ENCODE assay signal across 34 cellular contexts in genomic region chr14:95887351-95887750, GRCh38. TPM values are rescaled to one million over a fixed set of nuclear protein-coding genes. Genes with fewer than 3 reads are reported as not detected.
"Had no signal": no experiment of that assay in that cellular context is flagged by ENCODE, and none has a peak within 500 bp of the region (broad histone marks: within the 10 kb centered on the region; RNA-seq: fewer than 3 reads in every experiment).

No MANE protein-coding gene starts in this region.

- DNase-seq: activated effector memory CD4-positive, alpha-beta T cell treated with anti-CD3 and anti-CD28 coated beads, Interleukin-2, amount 50 U/mL, for 16 hours; activated effector memory CD4-positive, alpha-beta T cell treated with Interleukin-2 at 50 U/mL for 16 hours; activated gamma-delta T cell; activated gamma-delta T cell treated with Interleukin-2 at 50 U/mL for 16 hours; activated naive CD4-positive, alpha-beta T cell; activated naive CD4-positive, alpha-beta T cell treated with anti-CD3 and anti-CD28 coated beads for 36 hours; activated naive CD4-positive, alpha-beta T cell treated with anti-CD3 and anti-CD28 coated beads, Interleukin-2, amount 10 ng/mL, durations not matched to agents 7 days and 5 days; activated naive CD4-positive, alpha-beta T cell treated with anti-CD3 and anti-CD28 coated beads, Interleukin-2, amount 50 U/mL, for 16 hours; activated naive CD4-positive, alpha-beta T cell treated with Interleukin-2 at 50 U/mL for 16 hours; activated naive CD8-positive, alpha-beta T cell treated with anti-CD3 and anti-CD28 coated beads for 36 hours; activated naive CD8-positive, alpha-beta T cell treated with anti-CD3 and anti-CD28 coated beads, Interleukin-2, amount 10 ng/mL, durations not matched to agents 7 days and 5 days; activated naive CD8-positive, alpha-beta T cell treated with anti-CD3 and anti-CD28 coated beads, Interleukin-2, amount 50 U/mL, for 24 hours; activated T-cell treated with anti-CD3 and anti-CD28 coated beads, Interleukin-2, amount 50 U/mL, for 48 hours; activated T-cell treated with anti-CD3 and anti-CD28 coated beads, Interleukin-2, amount 50 U/mL, for 72 hours; adrenal gland; amniotic stem cell; aorta; body of pancreas; brain microvascular endothelial cell; central memory CD4-positive, alpha-beta T cell; cerebellar nuclear complex; colonic mucosa had no signal

- FAIRE-seq: astrocyte, colon had no signal

- H3K4me3 ChIP-seq: adrenal gland, ascending aorta, body of pancreas, breast epithelium, cardiac muscle cell, colonic mucosa had no signal

- H3K4me1 ChIP-seq: adrenal gland, breast epithelium, colonic mucosa had no signal

- H3K27me3 ChIP-seq: ascending aorta, body of pancreas, brain microvascular endothelial cell, colonic mucosa had no signal

- H3K9me3 ChIP-seq: adrenal gland, ascending aorta, body of pancreas, breast epithelium, colonic mucosa had no signal

- H3K27ac ChIP-seq: adrenal gland, body of pancreas, brain microvascular endothelial cell, breast epithelium, cardiac muscle cell, colonic mucosa had no signal

- H3K36me3 ChIP-seq: adrenal gland, ascending aorta, brain microvascular endothelial cell, breast epithelium, cardiac muscle cell, colonic mucosa had no signal

RNA-seq across cellular contexts. Expression of gene TUNAR, which starts 10.7 kb away (rescaled TPM):
- total RNA-seq: activated naive CD4-positive, alpha-beta T cell treated with anti-CD3 and anti-CD28 coated beads for 36 hours; activated naive CD4-positive, alpha-beta T cell treated with anti-CD3 and anti-CD28 coated beads, Interleukin-2, amount 50 U/mL, for 72 hours; activated naive CD8-positive, alpha-beta T cell treated with anti-CD3 and anti-CD28 coated beads for 36 hours; activated naive CD8-positive, alpha-beta T cell treated with anti-CD3 and anti-CD28 coated beads, Interleukin-2, amount 10 ng/mL, durations not matched to agents 7 days and 5 days; activated T-cell treated with anti-CD3 and anti-CD28 coated beads, Interleukin-2, amount 50 U/mL, for 72 hours; activated T-helper 1 cell treated with anti-CD3 and anti-CD28 coated beads, Interleukin-12 subunit alpha, Interleukin-12 subunit beta, Interleukin-2, Interleukin-4 antibody, amounts not matched to agents 30 ng/mL and 10 ng/mL and 1 ng/mL, durations not matched to agents 14 hours and 24 hours and 36 hours; activated T-helper 17 cell treated with anti-CD3 and anti-CD28 coated beads, Interleukin-2, amount 50 U/mL, for 72 hours; activated T-helper 2 cell treated with anti-CD3 and anti-CD28 coated beads, Interferon-gamma antibody, Interleukin-2, Interleukin-4, amounts not matched to agents 10 μg/mL and 5 μg/mL and 100 μg/mL, durations not matched to agents 14 hours and 24 hours and 36 hours; adrenal gland; aorta; ascending aorta; bronchial epithelial cell; cardiac septum; chondrocyte had no signal
